ENCODE assay signal across 1 cellular context in the genomic region with DNA sequence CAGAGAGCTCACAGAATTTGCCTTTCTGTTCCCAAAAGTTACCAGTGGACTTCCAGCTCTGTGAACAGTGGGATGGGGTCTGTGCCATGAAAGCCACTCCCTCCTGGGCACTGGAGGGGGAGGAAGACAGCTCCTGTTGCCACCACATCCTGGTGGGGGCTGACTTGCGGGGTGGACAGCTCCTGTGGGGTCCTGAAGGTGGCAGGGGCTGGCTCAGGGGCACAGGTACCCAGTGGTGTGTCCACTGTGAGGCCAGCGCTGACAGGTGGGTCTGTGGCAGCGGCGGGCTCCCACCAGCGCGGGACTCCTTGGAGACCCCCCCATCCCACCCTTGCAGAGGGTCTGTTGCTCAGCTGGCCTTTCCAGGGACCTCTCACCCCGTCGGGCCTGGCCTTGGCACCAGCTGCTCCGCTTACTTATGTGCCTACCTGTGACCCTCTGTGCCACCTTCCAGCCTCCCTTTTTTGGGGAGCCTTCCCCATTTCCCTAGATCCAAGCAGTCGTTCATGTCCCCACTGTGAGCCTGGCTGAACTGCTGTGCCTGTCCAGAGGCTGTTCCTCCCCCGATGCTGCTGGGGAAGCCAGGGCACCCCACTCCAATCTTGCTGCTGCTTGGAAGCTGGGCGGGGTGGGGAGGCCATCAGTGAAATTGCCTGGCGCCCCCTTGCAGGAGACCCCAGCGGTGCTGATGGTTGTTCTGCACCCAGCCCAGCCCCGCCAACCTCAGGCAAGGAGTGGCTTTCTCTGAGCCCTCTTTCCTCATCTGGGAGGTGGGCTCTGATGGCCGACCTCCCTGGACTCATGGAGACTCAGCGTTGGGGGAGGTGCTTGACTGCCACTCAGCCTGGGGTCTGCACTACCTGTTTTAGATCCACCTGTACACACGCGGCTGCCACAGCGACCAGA.
TF ChIP-seq lines count a peak whose summit lies in the region.

No MANE protein-coding gene starts in this region.

TF ChIP-seq in SK-N-SH, 30 proteins besides CTCF, POLR2A, EP300 and RAD21:
- TF ChIP-seq PBX3 (IDR thresholded peaks at IDR 0.05), result no peak
- no peak for TF ChIP-seq YY1 (IDR thresholded peaks at IDR 0.05; ENCODE audit: low read depth)
- TF ChIP-seq TCF12 (IDR thresholded peaks at IDR 0.05), result no peak
